19 cellular contexts compared by ENCODE assay signal in the genomic region with DNA sequence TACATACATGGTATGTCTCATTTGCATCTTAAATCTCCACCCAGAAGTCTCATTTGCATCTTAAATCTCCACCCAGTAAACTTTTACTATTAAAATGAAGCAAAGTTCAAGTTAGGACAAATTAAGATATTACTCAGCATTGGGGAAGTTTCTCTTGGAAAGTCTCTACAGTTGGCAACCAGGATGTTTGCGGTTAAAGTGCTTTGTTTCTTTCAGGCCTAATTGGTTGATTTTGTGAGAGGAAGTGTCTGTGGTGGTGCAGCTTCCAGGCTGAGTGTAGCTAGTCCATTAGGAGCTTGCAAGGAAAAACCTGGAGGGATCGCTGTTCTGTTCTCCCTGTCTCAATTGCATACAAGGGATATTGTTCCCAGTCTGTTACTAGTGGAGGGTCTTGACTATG.
A peak's percentile ranks its signal among the peaks of the same experiment; 100 is the strongest.
DNase-seq lines count a peak whose midpoint lies in the region; ATAC-seq, FAIRE-seq and TF ChIP-seq lines count a peak whose summit lies in the region.
"Had no signal": no experiment of that assay in that cellular context is flagged by ENCODE, and none has a peak within 500 bp of the region (broad histone marks: within the 10 kb centered on the region; RNA-seq: fewer than 3 reads in every experiment).

No MANE protein-coding gene starts in this region.

- DNase-seq in Right ventricle myocardium inferior (ENCODE audit: missing footprints) (no peak), right atrium auricular region (ENCODE audit: low spot score) (no peak), OCI-M1 (lab: John Stamatoyannopoulos, UW) (peak; percentile 26), fibroblast of lung (ENCODE audit: low read depth in 2 of 2) (peak; percentile 2 to 86), A673 (ENCODE audit: low spot score) (no peak), middle frontal gyrus (ENCODE audit: extremely low spot score, low spot score) (no peak), frontal cortex (ENCODE audit: low spot score in 2 of 2) (no peak)
- DNase-seq: activated CD8-positive, alpha-beta memory T cell treated with anti-CD3 and anti-CD28 coated beads for 24 hours; activated naive CD4-positive, alpha-beta T cell treated with Interleukin-2 at 50 U/mL for 16 hours; midbrain; NCI-H1105; NCI-H345; Peyer's patch; stimulated activated CD4-positive, alpha-beta T cell treated with anti-CD3 and anti-CD28 coated beads, Interleukin-15, amount 100 ng/mL, for 24 hours had no signal

- intact Hi-C loops in Right ventricle myocardium inferior (cut with DNase I) (no loop called here), A673 (cut with micrococcal nuclease; ENCODE audit: unreplicated experiment) (no loop called here)

- BruUV-seq in A673 (replicated peaks; lab: Mats Ljungman, UMichigan), result no TSS peak

- H3K9ac ChIP-seq in fibroblast of lung (ENCODE audit: insufficient read depth, low read length), result no peak overlapping the region
- H3K9ac ChIP-seq: parathyroid adenoma had no signal

- CTCF ChIA-PET in A673 (lab: Charles Lee), result no interaction called here

- no peaks in the 10 kb centered on the region for H3K4me1 ChIP-seq in right atrium auricular region
- H3K4me1 ChIP-seq in fibroblast of lung (ENCODE audit: control insufficient read depth, extremely low read depth, insufficient read depth, low read length), result no peaks in the 10 kb centered on the region
- H3K4me1 ChIP-seq in A673 (ENCODE audit: insufficient read depth, low read length, poor library complexity, severe bottlenecking), result no peaks in the 10 kb centered on the region
- H3K4me1 ChIP-seq: parathyroid adenoma, Peyer's patch, tibial nerve had no signal

- no peak overlapping the region for H3K4me2 ChIP-seq in fibroblast of lung (ENCODE audit: extremely low read depth, insufficient read depth, low read length)

- H3K79me2 ChIP-seq in fibroblast of lung (ENCODE audit: control insufficient read depth, insufficient read depth, low read length), result no peaks in the 10 kb centered on the region
- H3K79me2 ChIP-seq: parathyroid adenoma had no signal

- POLR2A ChIA-PET in A673 (lab: Charles Lee; ENCODE audit: low non-redundant PET), result no interaction called here

- H3K36me3 ChIP-seq in right atrium auricular region, result no peaks in the 10 kb centered on the region
- no peaks in the 10 kb centered on the region for H3K36me3 ChIP-seq in fibroblast of lung (ENCODE audit: control insufficient read depth, insufficient read depth, low read length)
- no peaks in the 10 kb centered on the region for H3K36me3 ChIP-seq in A673 (ENCODE audit: insufficient read depth, low read length, poor library complexity, severe bottlenecking)
- H3K36me3 ChIP-seq: Peyer's patch, tibial nerve had no signal

- H3K9me3 ChIP-seq in right atrium auricular region (peaks cover 0 to 5% of the 10 kb centered on the region in 2 donors), fibroblast of lung (ENCODE audit: control insufficient read depth, insufficient read depth, low read depth, low read length) (no peaks in the 10 kb centered on the region), A673 (ENCODE audit: low read depth, low read length, poor library complexity, severe bottlenecking) (no peaks in the 10 kb centered on the region)
- H3K9me3 ChIP-seq: Peyer's patch, tibial nerve had no signal

- H3K27ac ChIP-seq in right atrium auricular region (no peak overlapping the region), fibroblast of lung (ENCODE audit: insufficient read depth, low read length) (no peak overlapping the region), A673 (ENCODE audit: low read depth, low read length, poor library complexity, severe bottlenecking) (no peak overlapping the region)
- H3K27ac ChIP-seq: parathyroid adenoma, Peyer's patch, tibial nerve had no signal

- H3K4me3 ChIP-seq in right atrium auricular region (no peak overlapping the region), fibroblast of lung (replicated peaks in 1 of 4; ENCODE audit: control extremely low read depth in 1 of 4, insufficient read depth in 1 of 4, low read depth in 3 of 4, low read length in 4 of 4) (no peak overlapping the region), A673 (ENCODE audit: low read depth, low read length, poor library complexity, severe bottlenecking) (no peak overlapping the region)
- H3K4me3 ChIP-seq: GM12878, Peyer's patch, tibial nerve had no signal

- no peaks in the 10 kb centered on the region for H4K20me1 ChIP-seq in fibroblast of lung (ENCODE audit: control insufficient read depth, extremely low read depth, insufficient read depth, low read length)

- no peaks in the 10 kb centered on the region for H3K27me3 ChIP-seq in right atrium auricular region
- no peaks in the 10 kb centered on the region for H3K27me3 ChIP-seq in fibroblast of lung (ENCODE audit: control insufficient read depth, insufficient read depth, low read length)
- no peaks in the 10 kb centered on the region for H3K27me3 ChIP-seq in A673 (replicated peaks; ENCODE audit: insufficient read depth, low read depth, low read length, poor library complexity)
- H3K27me3 ChIP-seq: Peyer's patch, tibial nerve had no signal

- ATAC-seq in Right ventricle myocardium inferior (peak; percentile 52), GM19467 (IDR thresholded peaks at IDR 0.05; ENCODE audit: unreplicated experiment) (no peak)
- ATAC-seq: GM12878 had no signal

- no peak for FAIRE-seq in frontal cortex (lab: Jason Lieb, UNC)
- FAIRE-seq: GM12878, H1 had no signal

- TF ChIP-seq CTCF in right atrium auricular region (IDR thresholded peaks at IDR 0.05), result no peak
- TF ChIP-seq CTCF in fibroblast of lung (conservative IDR thresholded peaks at IDR 0.05 in 1 of 2, IDR thresholded peaks at IDR 0.05 in 1 of 2; ENCODE audit: low read depth in 1 of 2, low read length in 2 of 2), result no peak
- TF ChIP-seq CTCF in A673 (conservative IDR thresholded peaks at IDR 0.05; ENCODE audit: low read depth, low read length), result no peak

- no peak overlapping the region for H2AFZ ChIP-seq in fibroblast of lung (ENCODE audit: low read length)
- H2AFZ ChIP-seq: parathyroid adenoma had no signal

Comparison
In these comparisons a context has a peak if more than half of its experiments do, and no peak if none do; other contexts are left out.
1. DNase-seq: peak in OCI-M1 (single experiment) and fibroblast of lung (2 of 2); none in Right ventricle myocardium inferior (single experiment), right atrium auricular region (single experiment), A673 (single experiment), middle frontal gyrus (single experiment) and frontal cortex (0 of 2).